Comparison of ENCODE assay signal across 10 cellular contexts in genomic region chr3:190121061-190121765, GRCh38. TPM values are rescaled to one million over a fixed set of nuclear protein-coding genes. Genes with fewer than 3 reads are reported as not detected.
A peak's percentile ranks its signal among the peaks of the same experiment; 100 is the strongest.
DNase-seq lines count a peak whose midpoint lies in the region; ATAC-seq and TF ChIP-seq lines count a peak whose summit lies in the region.
"Had no signal": no experiment of that assay in that cellular context is flagged by ENCODE, and none has a peak within 500 bp of the region (broad histone marks: within the 10 kb centered on the region; RNA-seq: fewer than 3 reads in every experiment).

No MANE protein-coding gene starts in this region.

- H3K4me3 ChIP-seq in ectodermal cell (ENCODE audit: insufficient read depth, low read depth, low read length) (peak overlapping the region; percentile 77), muscle layer of duodenum (ENCODE audit: low read depth in 1 of 2, low read length in 2 of 2) (peak overlapping the region; percentile 67 to 80), OCI-LY7 (ENCODE audit: low read depth, low read length, poor library complexity, severe bottlenecking) (no peak overlapping the region)

- H3K9me3 Mint-ChIP-seq in stimulated activated naive CD8-positive, alpha-beta T cell treated with anti-CD3 and anti-CD28 coated beads, Interleukin-15, Interleukin-2, amounts not matched to agents 100 ng/mL and 50 ng/mL, for 24 hours = no peaks in the 10 kb centered on the region

- H3K4me1 ChIP-seq in ectodermal cell (ENCODE audit: control insufficient read depth, insufficient read depth, low read length) = peaks cover 10% of the 10 kb centered on the region
- peaks cover 0 to 10% of the 10 kb centered on the region in 2 donors for H3K4me1 ChIP-seq in muscle layer of duodenum (ENCODE audit: control insufficient read depth in 1 of 2, insufficient read depth in 2 of 2, low read length in 2 of 2)
- no peaks in the 10 kb centered on the region for H3K4me1 ChIP-seq in OCI-LY7 (ENCODE audit: insufficient read depth, low read length, poor library complexity, severe bottlenecking)

- no peaks in the 10 kb centered on the region for H3K79me2 ChIP-seq in OCI-LY7 (ENCODE audit: insufficient read depth, low read depth, low read length)

- no peak overlapping the region for H3K27ac Mint-ChIP-seq in stimulated activated naive CD8-positive, alpha-beta T cell treated with anti-CD3 and anti-CD28 coated beads, Interleukin-15, Interleukin-2, amounts not matched to agents 100 ng/mL and 50 ng/mL, for 24 hours
- H3K27ac Mint-ChIP-seq: CD4-positive, CD25-positive, alpha-beta regulatory T cell had no signal

- H3K27me3 ChIP-seq in ectodermal cell (ENCODE audit: control insufficient read depth, insufficient read depth, low read length, poor library complexity, severe bottlenecking) (peaks cover 13% of the 10 kb centered on the region), muscle layer of duodenum (ENCODE audit: low read depth, low read length) (no peaks in the 10 kb centered on the region)

- 65 to 66% methylated on average over 20 of the region's 23 CpGs for WGBS in ectodermal cell, 2 experiments

- no peak for DNase-seq in stimulated activated naive CD8-positive, alpha-beta T cell treated with anti-CD3 and anti-CD28 coated beads, Interleukin-15, Interleukin-2, amounts not matched to agents 100 U/mL and 50 U/mL, for 24 hours
- no peak for DNase-seq in OCI-LY7 (ENCODE audit: low spot score)
- no peak for DNase-seq in stimulated activated CD4-positive, alpha-beta T cell treated with anti-CD3 and anti-CD28 coated beads, Interleukin-12 subunit alpha, Interleukin-12 subunit beta, amount 100 ng/mL, for 4 hours
- DNase-seq in activated CD4-positive, CD25-positive, alpha-beta regulatory T cell treated with anti-CD3 and anti-CD28 coated beads, Interleukin-2, amount 50 U/mL, for 72 hours = no peak
- DNase-seq: activated effector memory CD4-positive, alpha-beta T cell treated with Interleukin-2 at 50 U/mL for 16 hours had no signal

- POLR2A ChIA-PET in OCI-LY7 (lab: Charles Lee) = no interaction called here

- intact Hi-C loops in OCI-LY7 (cut with micrococcal nuclease; ENCODE audit: unreplicated experiment) = no loop called here

- H2AFZ ChIP-seq in OCI-LY7 (ENCODE audit: low read length) = no peak overlapping the region

- no peak for ATAC-seq in stimulated activated naive CD8-positive, alpha-beta T cell treated with anti-CD3 and anti-CD28 coated beads, Interleukin-15, Interleukin-2, amounts not matched to agents 100 U/mL and 50 U/mL, for 24 hours
- ATAC-seq in GM19328 (IDR thresholded peaks at IDR 0.05; ENCODE audit: unreplicated experiment) = no peak

- CTCF ChIA-PET in OCI-LY7 (lab: Charles Lee; ENCODE audit: unreplicated experiment) = no interaction called here

- BruUV-seq in OCI-LY7 (replicated peaks; lab: Mats Ljungman, UMichigan) = no TSS peak

- H3K36me3 Mint-ChIP-seq in stimulated activated naive CD8-positive, alpha-beta T cell treated with anti-CD3 and anti-CD28 coated beads, Interleukin-15, Interleukin-2, amounts not matched to agents 100 ng/mL and 50 ng/mL, for 24 hours (ENCODE audit: low read depth) = no peaks in the 10 kb centered on the region
- H3K36me3 Mint-ChIP-seq: CD4-positive, CD25-positive, alpha-beta regulatory T cell had no signal

- H3K4me2 ChIP-seq in OCI-LY7 (ENCODE audit: low read length) = no peak overlapping the region

- H3K27ac ChIP-seq in ectodermal cell (ENCODE audit: insufficient read depth, low read depth, low read length, poor library complexity, severe bottlenecking) (no peak overlapping the region), muscle layer of duodenum (ENCODE audit: low read length) (no peak overlapping the region), OCI-LY7 (ENCODE audit: low read depth, low read length, poor library complexity, severe bottlenecking) (no peak overlapping the region)

- H4K20me1 ChIP-seq in OCI-LY7 (ENCODE audit: insufficient read depth, low read length) = no peaks in the 10 kb centered on the region

- TF ChIP-seq CTCF in OCI-LY7 (conservative IDR thresholded peaks at IDR 0.05; ENCODE audit: low read length) = no peak

- H3K4me1 Mint-ChIP-seq in stimulated activated naive CD8-positive, alpha-beta T cell treated with anti-CD3 and anti-CD28 coated beads, Interleukin-15, Interleukin-2, amounts not matched to agents 100 ng/mL and 50 ng/mL, for 24 hours (ENCODE audit: low read depth) = peaks cover 10% of the 10 kb centered on the region

- no peaks in the 10 kb centered on the region for H3K9me2 ChIP-seq in OCI-LY7 (ENCODE audit: insufficient read depth, low read length)

- peak overlapping the region; percentile 39 for H3K4me3 Mint-ChIP-seq in stimulated activated naive CD8-positive, alpha-beta T cell treated with anti-CD3 and anti-CD28 coated beads, Interleukin-15, Interleukin-2, amounts not matched to agents 100 ng/mL and 50 ng/mL, for 24 hours
- H3K4me3 Mint-ChIP-seq: CD4-positive, CD25-positive, alpha-beta regulatory T cell had no signal

- peaks cover 62% of the 10 kb centered on the region for H3K27me3 Mint-ChIP-seq in stimulated activated naive CD8-positive, alpha-beta T cell treated with anti-CD3 and anti-CD28 coated beads, Interleukin-15, Interleukin-2, amounts not matched to agents 100 ng/mL and 50 ng/mL, for 24 hours

- H3K9me3 ChIP-seq in ectodermal cell (ENCODE audit: control insufficient read depth, low read length) (no peaks in the 10 kb centered on the region), muscle layer of duodenum (ENCODE audit: control insufficient read depth in 1 of 2, low read length in 2 of 2) (no peaks in the 10 kb centered on the region), OCI-LY7 (ENCODE audit: low read length) (no peaks in the 10 kb centered on the region)

- no peaks in the 10 kb centered on the region for H3K36me3 ChIP-seq in ectodermal cell (ENCODE audit: control insufficient read depth, insufficient read depth, low read length)
- no peaks in the 10 kb centered on the region for H3K36me3 ChIP-seq in muscle layer of duodenum (ENCODE audit: control insufficient read depth in 1 of 2, insufficient read depth in 2 of 2, low read length in 2 of 2)
- H3K36me3 ChIP-seq in OCI-LY7 (ENCODE audit: insufficient read depth, low read length) = no peaks in the 10 kb centered on the region

RNA-seq across cellular contexts. Expression of gene P3H2, which starts 0.5 kb away (rescaled TPM):
- 18.4 TPM for polyA plus RNA-seq in ectodermal cell (2013, experiment 1 of 4)
- polyA plus RNA-seq in ectodermal cell (2013, experiment 2 of 4) = 15.6 TPM
- 13.2 TPM for polyA plus RNA-seq in ectodermal cell (2013, experiment 3 of 4)
- polyA plus RNA-seq in ectodermal cell (2013, experiment 4 of 4) = 17.3 TPM
- total RNA-seq in OCI-LY7 (2014; rRNA removed; shearing (Covaris generic)) = not detected in 2 replicates
- not detected in 2 replicates for total RNA-seq in OCI-LY7 (2022)
- total RNA-seq: CD4-positive, CD25-positive, alpha-beta regulatory T cell had no signal
- polyA plus RNA-seq: CD4-positive, CD25-positive, alpha-beta regulatory T cell had no signal
